Comparison of ENCODE assay signal across 1 cellular context in the genomic region with DNA sequence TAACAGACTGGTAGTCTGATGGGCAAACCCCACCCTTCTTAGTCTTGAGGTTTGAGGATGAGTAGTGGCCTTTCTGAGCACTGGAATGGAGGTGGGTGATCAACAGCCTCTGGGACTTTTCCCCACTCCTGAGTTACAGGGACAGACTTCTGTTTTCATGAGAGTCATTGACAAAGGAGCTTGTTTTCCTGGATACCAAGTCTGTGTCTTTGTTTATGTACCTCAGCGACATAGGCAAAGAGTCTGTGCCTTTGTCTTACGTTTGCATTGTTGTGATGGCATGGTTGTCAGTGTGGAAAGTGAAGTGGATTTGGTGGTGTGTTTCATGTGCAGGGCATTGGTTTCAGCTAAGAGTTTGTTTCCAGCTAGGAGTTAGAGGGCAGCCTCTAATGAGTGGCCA.
TF ChIP-seq lines count a peak whose summit lies in the region.

No MANE protein-coding gene starts in this region.

TF ChIP-seq in endothelial cell of umbilical vein, 7 proteins besides CTCF, POLR2A, EP300 and RAD21:
- TF ChIP-seq EZH2 (IDR thresholded peaks at IDR 0.05; ENCODE audit: borderline replicate concordance, low read depth, low read length, severe bottlenecking) (no peak), FOS (IDR thresholded peaks at IDR 0.05; ENCODE audit: borderline replicate concordance, insufficient read depth, low read length) (no peak), POLR2AphosphoS5 (IDR thresholded peaks at IDR 0.05; ENCODE audit: insufficient read depth, low read depth, low read length) (no peak), JUN (IDR thresholded peaks at IDR 0.05; ENCODE audit: borderline replicate concordance, insufficient read depth, insufficient read length, low read depth) (no peak), MYC (IDR thresholded peaks at IDR 0.05; ENCODE audit: low read depth, low read length) (no peak), GATA2 (IDR thresholded peaks at IDR 0.05; ENCODE audit: insufficient read depth, insufficient read length, low read depth, low read length) (no peak)
- TF ChIP-seq, protein P1, sequence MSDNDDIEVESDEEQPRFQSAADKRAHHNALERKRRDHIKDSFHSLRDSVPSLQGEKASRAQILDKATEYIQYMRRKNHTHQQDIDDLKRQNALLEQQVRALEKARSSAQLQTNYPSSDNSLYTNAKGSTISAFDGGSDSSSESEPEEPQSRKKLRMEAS (IDR thresholded peaks at IDR 0.05; ENCODE audit: insufficient read depth, insufficient read length) = no peak
